Comparison of ENCODE assay signal across 1 cellular context in the genomic region with DNA sequence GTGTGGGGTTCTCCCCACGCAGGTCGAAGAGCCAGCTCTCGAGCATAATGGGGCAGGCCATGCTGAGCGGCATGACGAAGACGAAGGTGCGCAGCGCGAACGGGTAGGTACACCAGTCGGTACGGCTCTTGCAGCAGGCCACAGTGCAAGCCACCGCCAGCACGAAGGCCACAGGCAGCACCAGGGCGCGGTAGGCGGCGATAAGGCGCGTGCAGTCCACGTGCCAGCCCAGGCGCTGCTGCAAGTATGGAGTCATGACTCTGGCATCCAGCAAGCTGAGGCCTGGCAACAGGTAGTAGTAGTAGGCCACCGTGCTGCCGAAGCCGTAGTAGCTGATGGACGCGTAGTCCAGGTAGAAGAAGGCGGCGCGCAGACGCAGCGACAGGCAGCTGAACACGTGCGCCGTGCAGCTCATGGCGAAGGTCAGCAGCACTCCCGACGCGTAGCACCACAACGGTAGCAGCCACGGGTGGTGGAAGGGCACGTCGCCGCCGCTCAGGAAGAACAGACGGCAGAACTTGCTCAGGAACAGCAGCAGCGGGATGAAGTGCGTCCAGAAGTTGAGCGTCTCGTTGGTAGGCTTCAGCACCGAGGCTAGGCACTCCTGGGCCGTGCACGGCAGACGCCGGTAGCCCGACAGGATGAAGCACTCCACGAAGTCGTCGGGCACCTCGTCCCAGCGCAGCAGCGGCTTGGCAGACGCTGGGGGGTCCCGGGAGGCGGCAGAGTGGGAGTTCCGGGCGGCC.
TF ChIP-seq lines count a peak whose summit lies in the region.

No MANE protein-coding gene starts in this region.

TF ChIP-seq in IMR-90, 13 proteins besides CTCF, POLR2A, EP300 and RAD21 (continued from another document):
- TF ChIP-seq, protein P1, sequence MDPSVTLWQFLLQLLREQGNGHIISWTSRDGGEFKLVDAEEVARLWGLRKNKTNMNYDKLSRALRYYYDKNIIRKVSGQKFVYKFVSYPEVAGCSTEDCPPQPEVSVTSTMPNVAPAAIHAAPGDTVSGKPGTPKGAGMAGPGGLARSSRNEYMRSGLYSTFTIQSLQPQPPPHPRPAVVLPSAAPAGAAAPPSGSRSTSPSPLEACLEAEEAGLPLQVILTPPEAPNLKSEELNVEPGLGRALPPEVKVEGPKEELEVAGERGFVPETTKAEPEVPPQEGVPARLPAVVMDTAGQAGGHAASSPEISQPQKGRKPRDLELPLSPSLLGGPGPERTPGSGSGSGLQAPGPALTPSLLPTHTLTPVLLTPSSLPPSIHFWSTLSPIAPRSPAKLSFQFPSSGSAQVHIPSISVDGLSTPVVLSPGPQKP (IDR thresholded peaks at IDR 0.05; ENCODE audit: borderline replicate concordance, low read depth, low read length), result no peak
- TF ChIP-seq, protein P2, sequence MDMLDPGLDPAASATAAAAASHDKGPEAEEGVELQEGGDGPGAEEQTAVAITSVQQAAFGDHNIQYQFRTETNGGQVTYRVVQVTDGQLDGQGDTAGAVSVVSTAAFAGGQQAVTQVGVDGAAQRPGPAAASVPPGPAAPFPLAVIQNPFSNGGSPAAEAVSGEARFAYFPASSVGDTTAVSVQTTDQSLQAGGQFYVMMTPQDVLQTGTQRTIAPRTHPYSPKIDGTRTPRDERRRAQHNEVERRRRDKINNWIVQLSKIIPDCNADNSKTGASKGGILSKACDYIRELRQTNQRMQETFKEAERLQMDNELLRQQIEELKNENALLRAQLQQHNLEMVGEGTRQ (IDR thresholded peaks at IDR 0.05; ENCODE audit: low read depth, low read length), result no peak
- TF ChIP-seq NFE2L2 (IDR thresholded peaks at IDR 0.05; ENCODE audit: low read depth, low read length) (no peak), MXI1 (IDR thresholded peaks at IDR 0.05; ENCODE audit: borderline replicate concordance, low read depth, low read length) (no peak), MAZ (IDR thresholded peaks at IDR 0.05; ENCODE audit: borderline replicate concordance, low read depth, low read length) (no peak), FOS (IDR thresholded peaks at IDR 0.05; ENCODE audit: low read depth, low read length) (no peak), RCOR1 (IDR thresholded peaks at IDR 0.05; ENCODE audit: insufficient replicate concordance, low read length) (no peak), CHD1 (IDR thresholded peaks at IDR 0.05; ENCODE audit: low read depth, low read length) (no peak), CEBPB (IDR thresholded peaks at IDR 0.05; ENCODE audit: low read depth, low read length) (no peak), MAFK (IDR thresholded peaks at IDR 0.05; ENCODE audit: low read depth, low read length) (no peak), SMC3 (IDR thresholded peaks at IDR 0.05; ENCODE audit: low read depth, low read length) (no peak), RFX5 (IDR thresholded peaks at IDR 0.05; ENCODE audit: low read depth, low read length) (no peak)
